ENCODE assay signal across 18 cellular contexts in genomic region chr9:93077811-93078210, GRCh38. TPM values are rescaled to one million over a fixed set of nuclear protein-coding genes. Genes with fewer than 3 reads are reported as not detected.
DNase-seq lines count a peak whose midpoint lies in the region; ATAC-seq and TF ChIP-seq lines count a peak whose summit lies in the region.
"Had no signal": no experiment of that assay in that cellular context is flagged by ENCODE, and none has a peak within 500 bp of the region (broad histone marks: within the 10 kb centered on the region; RNA-seq: fewer than 3 reads in every experiment).

No MANE protein-coding gene starts in this region.

- H3K9me3 ChIP-seq in T-helper 17 cell (ENCODE audit: control insufficient read depth, low read length, poor library complexity, severe bottlenecking) (no peaks in the 10 kb centered on the region), lower lobe of right lung (no peaks in the 10 kb centered on the region)
- H3K9me3 ChIP-seq: BLaER1 treated with 17β-estradiol and CSF1 and Interleukin-3, amounts not matched to agents 10 nM and 100 nM; Peyer's patch had no signal

- H3K27me3 Mint-ChIP-seq in activated naive CD4-positive, alpha-beta T cell treated with anti-CD3 and anti-CD28 coated beads, Interleukin-2, amount 50 U/mL, for 24 hours, result no peaks in the 10 kb centered on the region
- no peaks in the 10 kb centered on the region for H3K27me3 Mint-ChIP-seq in activated naive CD4-positive, alpha-beta T cell treated with anti-CD3 and anti-CD28 coated beads for 36 hours (ENCODE audit: low read depth)
- no peaks in the 10 kb centered on the region for H3K27me3 Mint-ChIP-seq in T-helper 17 cell
- no peaks in the 10 kb centered on the region for H3K27me3 Mint-ChIP-seq in stimulated activated naive B cell treated with anti-CD40 and anti-IgM and Interleukin-4, amounts not matched to agents 10 μg/mL and 1 μg/mL and 100 μg/mL, for 72 hours

- CTCF ChIA-PET in activated naive CD4-positive, alpha-beta T cell treated with anti-CD3 and anti-CD28 coated beads for 36 hours (lab: Charles Lee), result no interaction called here

- no peaks in the 10 kb centered on the region for H3K9me3 Mint-ChIP-seq in activated naive CD4-positive, alpha-beta T cell treated with anti-CD3 and anti-CD28 coated beads, Interleukin-2, amount 50 U/mL, for 24 hours
- no peaks in the 10 kb centered on the region for H3K9me3 Mint-ChIP-seq in activated naive CD4-positive, alpha-beta T cell treated with anti-CD3 and anti-CD28 coated beads for 36 hours
- no peaks in the 10 kb centered on the region for H3K9me3 Mint-ChIP-seq in stimulated activated naive B cell treated with anti-CD40 and anti-IgM and Interleukin-4, amounts not matched to agents 10 μg/mL and 1 μg/mL and 100 μg/mL, for 72 hours

- H3K27ac Mint-ChIP-seq in activated naive CD4-positive, alpha-beta T cell treated with anti-CD3 and anti-CD28 coated beads, Interleukin-2, amount 50 U/mL, for 24 hours, result peak overlapping the region; percentile 52
- H3K27ac Mint-ChIP-seq in activated naive CD4-positive, alpha-beta T cell treated with anti-CD3 and anti-CD28 coated beads for 36 hours, result no peak overlapping the region
- peak overlapping the region; percentile 79 for H3K27ac Mint-ChIP-seq in T-helper 17 cell
- peak overlapping the region; percentile 1 for H3K27ac Mint-ChIP-seq in stimulated activated naive B cell treated with anti-CD40 and anti-IgM and Interleukin-4, amounts not matched to agents 10 μg/mL and 1 μg/mL and 100 μg/mL, for 72 hours

- peaks cover 71% of the 10 kb centered on the region for H3K4me1 Mint-ChIP-seq in activated naive CD4-positive, alpha-beta T cell treated with anti-CD3 and anti-CD28 coated beads, Interleukin-2, amount 50 U/mL, for 24 hours
- H3K4me1 Mint-ChIP-seq in activated naive CD4-positive, alpha-beta T cell treated with anti-CD3 and anti-CD28 coated beads for 36 hours (ENCODE audit: low read depth), result peaks cover 60% of the 10 kb centered on the region
- peaks cover 21% of the 10 kb centered on the region for H3K4me1 Mint-ChIP-seq in T-helper 17 cell
- peaks cover 6 to 14% of the 10 kb centered on the region in 2 donors for H3K4me1 Mint-ChIP-seq in stimulated activated naive B cell treated with anti-CD40 and anti-IgM and Interleukin-4, amounts not matched to agents 10 μg/mL and 1 μg/mL and 100 μg/mL, for 72 hours

- intact Hi-C loops in activated naive CD4-positive, alpha-beta T cell treated with anti-CD3 and anti-CD28 coated beads for 36 hours (cut with micrococcal nuclease), result no loop called here
- intact Hi-C loops in lower lobe of right lung (cut with DNase I), result no loop called here

- no peak overlapping the region for H3K27ac ChIP-seq in lower lobe of right lung
- H3K27ac ChIP-seq: Peyer's patch had no signal

- H3K4me3 Mint-ChIP-seq in activated naive CD4-positive, alpha-beta T cell treated with anti-CD3 and anti-CD28 coated beads, Interleukin-2, amount 50 U/mL, for 24 hours, result no peak overlapping the region
- no peak overlapping the region for H3K4me3 Mint-ChIP-seq in activated naive CD4-positive, alpha-beta T cell treated with anti-CD3 and anti-CD28 coated beads for 36 hours
- H3K4me3 Mint-ChIP-seq in T-helper 17 cell, result no peak overlapping the region
- no peak overlapping the region for H3K4me3 Mint-ChIP-seq in stimulated activated naive B cell treated with anti-CD40 and anti-IgM and Interleukin-4, amounts not matched to agents 10 μg/mL and 1 μg/mL and 100 μg/mL, for 72 hours

- ATAC-seq in T-helper 17 cell (no peak), lower lobe of right lung (no peak), HG03108 (IDR thresholded peaks at IDR 0.05; ENCODE audit: unreplicated experiment) (no peak)
- ATAC-seq in stimulated activated naive B cell treated with anti-CD40 and anti-IgM and Interleukin-4, amounts not matched to agents 10 μg/mL and 1 μg/mL and 100 μg/mL, for 72 hours (replicated peaks), result no peak

- no peaks in the 10 kb centered on the region for H3K27me3 ChIP-seq in lower lobe of right lung (ENCODE audit: low read depth)
- H3K27me3 ChIP-seq: BLaER1 treated with 17β-estradiol and CSF1 and Interleukin-3, amounts not matched to agents 10 nM and 100 nM; Peyer's patch had no signal

- peaks cover 2% of the 10 kb centered on the region for H3K4me1 ChIP-seq in lower lobe of right lung

- H3K4me3 ChIP-seq in lower lobe of right lung, result no peak overlapping the region
- H3K4me3 ChIP-seq: BLaER1 treated with 17β-estradiol and CSF1 and Interleukin-3, amounts not matched to agents 10 nM and 100 nM; K562; Peyer's patch had no signal

- no peaks in the 10 kb centered on the region for H3K36me3 ChIP-seq in lower lobe of right lung
- H3K36me3 ChIP-seq: Peyer's patch had no signal

- H3K36me3 Mint-ChIP-seq in activated naive CD4-positive, alpha-beta T cell treated with anti-CD3 and anti-CD28 coated beads, Interleukin-2, amount 50 U/mL, for 24 hours, result peaks cover 8% of the 10 kb centered on the region
- H3K36me3 Mint-ChIP-seq in activated naive CD4-positive, alpha-beta T cell treated with anti-CD3 and anti-CD28 coated beads for 36 hours (ENCODE audit: low read depth), result peaks cover 29% of the 10 kb centered on the region
- H3K36me3 Mint-ChIP-seq in T-helper 17 cell (ENCODE audit: low read depth), result peaks cover 9% of the 10 kb centered on the region
- H3K36me3 Mint-ChIP-seq in stimulated activated naive B cell treated with anti-CD40 and anti-IgM and Interleukin-4, amounts not matched to agents 10 μg/mL and 1 μg/mL and 100 μg/mL, for 72 hours, result peaks cover 16 to 32% of the 10 kb centered on the region in 2 donors

- TF ChIP-seq CTCF in lower lobe of right lung (IDR thresholded peaks at IDR 0.05), result no peak

- no peak for DNase-seq in activated naive CD4-positive, alpha-beta T cell treated with anti-CD3 and anti-CD28 coated beads for 36 hours
- DNase-seq in T-helper 17 cell, result no peak
- peak; percentile 34 for DNase-seq in lower lobe of right lung
- no peak for DNase-seq in stimulated activated naive B cell treated with anti-CD40 and anti-IgM and Interleukin-4, amounts not matched to agents 10 μg/mL and 1 μg/mL and 100 μg/mL, for 72 hours
- no peak for DNase-seq in medulla oblongata (ENCODE audit: extremely low spot score)
- DNase-seq: DMS79; NCI-H1092 treated with DMSO at 0.1 percent for 48 hours; NCI-H2081; NCI-H510A; NCI-H748 treated with DMSO at 0.1 percent for 48 hours; NK-92 treated with Interleukin-12 subunit alpha and Interleukin-12 subunit beta, amount 100 ng/mL, for 24 hours had no signal

RNA-seq across cellular contexts. Expression of gene CARD19, which starts 18.2 kb away (rescaled TPM):
- total RNA-seq in activated naive CD4-positive, alpha-beta T cell treated with anti-CD3 and anti-CD28 coated beads for 36 hours, result 10 to 100 TPM; 51.4 to 52.0 TPM
- total RNA-seq in T-helper 17 cell (10 to 100 TPM; 45.2 to 54.4 TPM), lower lobe of right lung (25.6 TPM)

RNA-seq across cellular contexts. Expression of gene SUSD3, which starts 19.3 kb away (rescaled TPM):
- 10 to 100 TPM; 62.7 to 68.3 TPM for total RNA-seq in activated naive CD4-positive, alpha-beta T cell treated with anti-CD3 and anti-CD28 coated beads for 36 hours
- total RNA-seq in T-helper 17 cell (10 to 100 TPM; 47.2 to 62.3 TPM), lower lobe of right lung (5.3 TPM)
- total RNA-seq: A673, H4 had no signal

RNA-seq across cellular contexts. Expression of gene NINJ1, which starts 56.2 kb away (rescaled TPM):
- total RNA-seq in activated naive CD4-positive, alpha-beta T cell treated with anti-CD3 and anti-CD28 coated beads for 36 hours, result 10 to 100 TPM; 93.9 to 96.9 TPM
- total RNA-seq in T-helper 17 cell, result 100 to 1,000 TPM; 169 to 219 TPM
- total RNA-seq in lower lobe of right lung, result 46.6 TPM
